9 cellular contexts compared by ENCODE assay signal in the genomic region with DNA sequence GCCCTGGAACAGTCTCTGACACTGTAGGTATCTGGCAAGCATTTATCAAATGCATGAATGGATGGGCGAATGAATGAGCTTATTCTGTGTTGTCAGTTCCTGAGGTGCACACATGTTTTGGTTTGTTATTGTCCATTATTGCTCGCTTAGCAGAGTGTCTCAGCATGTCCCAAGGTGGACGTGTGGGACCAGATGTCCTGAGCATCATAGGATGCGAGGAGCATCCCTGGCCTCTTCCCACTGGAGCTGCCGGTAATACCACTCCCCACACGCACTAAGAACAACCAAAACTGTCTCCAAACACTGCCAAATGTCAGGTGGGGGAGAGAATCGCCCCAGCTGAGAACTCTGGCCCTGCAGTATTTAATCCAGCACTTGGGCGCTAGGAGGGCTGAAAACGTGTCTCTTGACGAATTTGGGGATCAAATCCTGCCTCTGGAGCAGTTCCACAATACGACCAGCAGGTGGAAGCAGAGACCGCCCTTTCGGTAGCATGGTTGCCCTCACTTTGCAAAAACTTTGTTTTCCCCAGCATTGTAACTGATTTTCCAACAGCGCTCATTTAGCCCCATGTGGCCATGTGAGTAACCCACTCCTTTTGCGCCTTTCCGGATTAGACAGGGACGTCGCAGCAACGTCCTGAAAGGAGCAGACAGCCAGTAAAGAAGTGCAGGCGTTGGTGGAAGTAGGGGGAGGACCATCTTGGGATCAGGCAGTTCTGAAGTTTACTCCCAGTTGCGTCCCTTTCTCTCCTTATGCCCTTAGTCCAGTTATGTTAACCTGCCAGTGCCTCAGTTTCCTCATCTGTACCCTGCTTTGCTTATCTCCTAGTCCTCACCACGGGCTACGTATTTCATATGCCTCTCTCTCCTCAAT. TPM values are rescaled to one million over a fixed set of nuclear protein-coding genes. Genes with fewer than 3 reads are reported as not detected.
DNase-seq lines count a peak whose midpoint lies in the region; ATAC-seq and TF ChIP-seq lines count a peak whose summit lies in the region.
"Had no signal": no experiment of that assay in that cellular context is flagged by ENCODE, and none has a peak within 500 bp of the region (broad histone marks: within the 10 kb centered on the region; RNA-seq: fewer than 3 reads in every experiment).

No MANE protein-coding gene starts in this region.

- ATAC-seq in GM19035 (IDR thresholded peaks at IDR 0.05; ENCODE audit: unreplicated experiment) (peak; percentile 79), HG03280 (IDR thresholded peaks at IDR 0.05; ENCODE audit: unreplicated experiment) (peak; percentile 79), right lobe of liver (peak; percentile 94 to 98 (median 97))

- peaks cover 6 to 16% (median 13%) of the 10 kb centered on the region in 11 experiments; a peak in 20 of 22 replicates for H3K9me3 ChIP-seq in BLaER1 treated with 17β-estradiol and CSF1 and Interleukin-3, amounts not matched to agents 10 nM and 100 nM (replicated peaks in 1 of 11)
- no peaks in the 10 kb centered on the region for H3K9me3 ChIP-seq in right lobe of liver

- H3K27ac ChIP-seq in BLaER1 treated with 17β-estradiol and CSF1 and Interleukin-3, amounts not matched to agents 10 nM and 100 nM, result peak overlapping the region in 6 of 11 experiments; percentile 18 to 55 (median 36); a peak in 9 of 22 replicates
- H3K27ac ChIP-seq in right lobe of liver, result no peak overlapping the region

- H4K20me1 ChIP-seq in BLaER1 treated with 17β-estradiol and CSF1 and Interleukin-3, amounts not matched to agents 10 nM and 100 nM, result no peaks in the 10 kb centered on the region; a peak in 1 of 22 replicates

- WGBS in right lobe of liver (ENCODE audit: insufficient coverage, low coverage, low lambda C conversion rate, missing lambda C conversion rate), result 10% methylated on average over 17 of the region's 23 CpGs

- intact Hi-C loops in right lobe of liver (cut with DNase I), result loop anchor here (5.0 to 10.0 kb wide), 2 partner anchors 90 to 317 kb away; a partner anchor contains a TSS

- TF ChIP-seq CTCF in choroid plexus epithelial cell (conservative IDR thresholded peaks at IDR 0.05; ENCODE audit: low read depth, low read length) (peak; percentile 98), right lobe of liver (IDR thresholded peaks at IDR 0.05) (peak; percentile 94 to 99 (median 98))

- H3K27me3 ChIP-seq in BLaER1 treated with 17β-estradiol and CSF1 and Interleukin-3, amounts not matched to agents 10 nM and 100 nM, result no peaks in the 10 kb centered on the region
- H3K27me3 ChIP-seq in right lobe of liver, result no peaks in the 10 kb centered on the region

- TF ChIP-seq POLR2A in right lobe of liver (IDR thresholded peaks at IDR 0.05), result no peak

- H3K36me3 ChIP-seq in BLaER1 treated with 17β-estradiol and CSF1 and Interleukin-3, amounts not matched to agents 10 nM and 100 nM, result no peaks in the 10 kb centered on the region
- no peaks in the 10 kb centered on the region for H3K36me3 ChIP-seq in right lobe of liver

- DNase-seq in NCI-H446 treated with DMSO at 0.1 percent for 48 hours (lab: John Stamatoyannopoulos, UW), result peak; percentile 31
- DNase-seq in activated CD4-positive, alpha-beta T cell treated with anti-CD3 and anti-CD28 coated beads for 1 hour, result peak; percentile 64
- peak; percentile 95 for DNase-seq in choroid plexus epithelial cell (ENCODE audit: low read depth)
- DNase-seq in right lobe of liver, result peak; percentile 55 to 75 (median 68)
- DNase-seq in stimulated activated CD4-positive, alpha-beta T cell treated with anti-CD3 and anti-CD28 coated beads, TNF-alpha, amount 100 ng/mL, for 48 hours (ENCODE audit: low read depth in 3 of 3), result peak; percentile 63 to 67 (median 67)

- 0 out of 22 replicates have a peak overlapping the region, but pooled peaks of 1 of the 11 experiments have one; percentile 27 for H3K9ac ChIP-seq in BLaER1 treated with 17β-estradiol and CSF1 and Interleukin-3, amounts not matched to agents 10 nM and 100 nM

- no peak overlapping the region for H3K4me3 ChIP-seq in BLaER1 treated with 17β-estradiol and CSF1 and Interleukin-3, amounts not matched to agents 10 nM and 100 nM
- no peak overlapping the region for H3K4me3 ChIP-seq in choroid plexus epithelial cell (ENCODE audit: low read depth, low read length)
- H3K4me3 ChIP-seq in right lobe of liver, result no peak overlapping the region

- peak overlapping the region in 6 of 11 experiments; percentile 17 to 50 (median 34); a peak in 8 of 22 replicates for H3K4me2 ChIP-seq in BLaER1 treated with 17β-estradiol and CSF1 and Interleukin-3, amounts not matched to agents 10 nM and 100 nM

- peaks cover 26 to 44% (median 35%) of the 10 kb centered on the region in 10 experiments for H3K4me1 ChIP-seq in BLaER1 treated with 17β-estradiol and CSF1 and Interleukin-3, amounts not matched to agents 10 nM and 100 nM
- no peaks in the 10 kb centered on the region for H3K4me1 ChIP-seq in right lobe of liver

RNA-seq across cellular contexts. Expression of a gene that starts 22.7 kb away (rescaled TPM):
- not detected for total RNA-seq in right lobe of liver
- total RNA-seq: activated CD8-positive, alpha-beta memory T cell treated with anti-CD3 and anti-CD28 coated beads for 36 hours had no signal

RNA-seq across cellular contexts. Expression of a gene that starts 53.9 kb away (rescaled TPM):
- total RNA-seq in right lobe of liver, result 10 to 100 TPM; 11.3 to 15.2 (median 13.7) TPM

Comparison
In these comparisons a context has a peak if more than half of its experiments do, and no peak if none do; other contexts are left out.
1. H3K27ac ChIP-seq: peak in BLaER1 treated with 17β-estradiol and CSF1 and Interleukin-3, amounts not matched to agents 10 nM and 100 nM (6 of 11); none in right lobe of liver (0 of 3).
2. DNase-seq: peak in every context shown above with its lines; median percentile 95 in choroid plexus epithelial cell; 68 in right lobe of liver; 67 in stimulated activated CD4-positive, alpha-beta T cell treated with anti-CD3 and anti-CD28 coated beads, TNF-alpha, amount 100 ng/mL, for 48 hours; 64 in activated CD4-positive, alpha-beta T cell treated with anti-CD3 and anti-CD28 coated beads for 1 hour; 31 in NCI-H446 treated with DMSO at 0.1 percent for 48 hours.
3. Peak in every context shown above with its lines, with median percentiles within 50 percentile points of each other: ATAC-seq.